Comparison of ENCODE assay signal across 8 cellular contexts in the genomic region with DNA sequence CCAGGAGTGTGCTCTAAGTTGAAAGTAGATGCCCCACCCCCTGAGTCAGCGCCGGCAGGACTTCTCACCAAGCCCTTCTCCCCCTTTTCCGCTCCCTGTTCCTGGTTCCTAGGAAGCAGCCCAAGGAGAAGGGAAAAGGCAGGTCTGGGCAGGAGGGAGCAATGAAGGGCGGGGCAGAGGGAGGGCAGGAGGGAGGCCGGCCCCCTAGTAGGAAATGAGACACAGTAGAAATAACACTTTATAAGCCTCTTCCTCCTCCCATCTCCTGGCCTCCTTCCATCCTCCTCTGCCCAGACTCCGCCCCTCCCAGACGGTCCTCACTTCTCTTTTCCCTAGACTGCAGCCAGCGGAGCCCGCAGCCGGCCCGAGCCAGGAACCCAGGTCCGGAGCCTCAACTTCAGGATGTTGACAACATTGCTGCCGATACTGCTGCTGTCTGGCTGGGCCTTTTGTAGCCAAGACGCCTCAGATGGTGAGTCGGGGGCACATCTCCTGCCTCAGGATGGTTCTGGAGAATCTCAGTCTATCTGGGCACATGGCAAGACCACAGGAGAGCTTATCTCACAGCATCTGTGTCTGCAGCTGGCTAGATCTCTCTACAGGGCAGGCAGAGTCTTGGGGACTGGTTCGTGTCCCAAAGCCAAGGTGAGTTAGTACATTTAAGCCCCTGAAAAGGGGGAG. TPM values are rescaled to one million over a fixed set of nuclear protein-coding genes. Genes with fewer than 3 reads are reported as not detected.
DNase-seq lines count a peak whose midpoint lies in the region; ATAC-seq and TF ChIP-seq lines count a peak whose summit lies in the region.

PROCR (plus strand) TSS at position 320 of the 681 bp plus-strand sequence; CDS start at position 403, 83 bp downstream.

- no peaks in the 10 kb centered on the region for H3K9me3 Mint-ChIP-seq in T-helper 1 cell treated with Interleukin-12 subunit alpha and Interleukin-12 subunit beta and Interleukin-4 antibody, amounts not matched to agents 30 μg/mL and 1 μg/mL, for 36 hours
- H3K9me3 Mint-ChIP-seq in naive B cell = peaks cover 0 to 4% (median 0%) of the 10 kb centered on the region in 7 donors

- H3K36me3 ChIP-seq in aorta (ENCODE audit: control insufficient read depth in 1 of 2, insufficient read depth in 2 of 2, low read length in 1 of 2) = no peaks in the 10 kb centered on the region

- H3K27ac ChIP-seq in aorta (ENCODE audit: low read depth in 1 of 2, low read length in 2 of 2) = no peak within 1 kb of the TSS

- H3K27me3 Mint-ChIP-seq in T-helper 1 cell treated with Interleukin-12 subunit alpha and Interleukin-12 subunit beta and Interleukin-4 antibody, amounts not matched to agents 30 μg/mL and 1 μg/mL, for 36 hours (ENCODE audit: low read depth) = no peaks in the 10 kb centered on the region
- no peaks in the 10 kb centered on the region for H3K27me3 Mint-ChIP-seq in naive B cell

- TF ChIP-seq CTCF in fibroblast of villous mesenchyme (IDR thresholded peaks at IDR 0.05; ENCODE audit: insufficient read depth, low read depth, low read length) = no peak

- H3K4me3 ChIP-seq in fibroblast of villous mesenchyme (ENCODE audit: low read depth, low read length) (peak within 1 kb of the TSS; percentile 62), aorta (ENCODE audit: low read length in 2 of 2) (peak within 1 kb of the TSS in 1 of 2 donors; percentile 24)

- DNase-seq in T-helper 1 cell (no peak), NCI-H2171 treated with DMSO at 0.1 percent for 48 hours (lab: John Stamatoyannopoulos, UW) (peak; percentile 90), fibroblast of villous mesenchyme (ENCODE audit: low read depth) (peak; percentile 91), naive B cell (no peak), aorta (peak; percentile 92 to 93)
- DNase-seq in activated T-cell treated with anti-CD3 and anti-CD28 coated beads, Interleukin-2, amount 50 U/mL, for 48 hours = peak; percentile 38 to 44

- 0 to 1% methylated on average over 15 to 16 of the region's 16 CpGs for WGBS in aorta, 2 donors

- intact Hi-C loops in aorta (cut with DNase I) = no loop called here

- H3K36me3 Mint-ChIP-seq in T-helper 1 cell treated with Interleukin-12 subunit alpha and Interleukin-12 subunit beta and Interleukin-4 antibody, amounts not matched to agents 30 μg/mL and 1 μg/mL, for 36 hours (ENCODE audit: low read depth) = no peaks in the 10 kb centered on the region
- peaks cover 0 to 7% of the 10 kb centered on the region in 2 donors for H3K36me3 Mint-ChIP-seq in naive B cell

- peak; percentile 50 to 61 for ATAC-seq in naive B cell (ENCODE audit: low read depth in 2 of 2)
- peak; percentile 90 for ATAC-seq in aorta (ENCODE audit: low FRiP score)
- ATAC-seq in HG03439 (IDR thresholded peaks at IDR 0.05; ENCODE audit: unreplicated experiment) = no peak

- peak within 1 kb of the TSS; percentile 56 for H3K27ac Mint-ChIP-seq in T-helper 1 cell treated with Interleukin-12 subunit alpha and Interleukin-12 subunit beta and Interleukin-4 antibody, amounts not matched to agents 30 μg/mL and 1 μg/mL, for 36 hours
- H3K27ac Mint-ChIP-seq in naive B cell = peak within 1 kb of the TSS; percentile 16 to 95 (median 72)

- peak within 1 kb of the TSS; percentile 62 for H3K4me3 Mint-ChIP-seq in T-helper 1 cell treated with Interleukin-12 subunit alpha and Interleukin-12 subunit beta and Interleukin-4 antibody, amounts not matched to agents 30 μg/mL and 1 μg/mL, for 36 hours
- H3K4me3 Mint-ChIP-seq in naive B cell = peak within 1 kb of the TSS in 7 of 8 donors; percentile 50 to 88 (median 70)

- no peaks in the 10 kb centered on the region for H3K4me1 ChIP-seq in aorta (ENCODE audit: control insufficient read depth in 1 of 2, insufficient read depth in 2 of 2, low read length in 2 of 2)

- peaks cover 12% of the 10 kb centered on the region for H3K4me1 Mint-ChIP-seq in T-helper 1 cell treated with Interleukin-12 subunit alpha and Interleukin-12 subunit beta and Interleukin-4 antibody, amounts not matched to agents 30 μg/mL and 1 μg/mL, for 36 hours (ENCODE audit: low read depth)
- peaks cover 12 to 19% (median 12%) of the 10 kb centered on the region in 3 donors for H3K4me1 Mint-ChIP-seq in naive B cell

- H3K27me3 ChIP-seq in aorta (ENCODE audit: control insufficient read depth in 1 of 2, insufficient read depth in 2 of 2, low read length in 1 of 2) = no peaks in the 10 kb centered on the region

- no peaks in the 10 kb centered on the region for H3K9me3 ChIP-seq in aorta (ENCODE audit: control insufficient read depth, low read length)

RNA-seq across cellular contexts. Expression of gene PROCR, which starts in this region (rescaled TPM):
- 22.9 and 30.9 TPM in 2 replicates for total RNA-seq in fibroblast of villous mesenchyme
- not detected for polyA plus RNA-seq in naive B cell (ENCODE audit: low read depth in 6 of 6)
- total RNA-seq in aorta = 100 to 1,000 TPM in 1 of 2 donors, 10 to 100 TPM in 1; 75.9 to 128 TPM
- polyA plus RNA-seq in aorta = 10 to 100 TPM; 45.0 to 80.5 TPM

Comparison
In these comparisons a context has a peak if more than half of its experiments do, and no peak if none do; other contexts are left out.
1. RNA of gene PROCR (polyA plus RNA-seq): 45.0 to 80.5 TPM in aorta; not detected in naive B cell; every median in the first group is over 10 times any median in the second.
2. Peak in ATAC-seq in naive B cell; RNA of the gene not detected or under 1 TPM.
3. DNase-seq: peak in NCI-H2171 treated with DMSO at 0.1 percent for 48 hours (single experiment), activated T-cell treated with anti-CD3 and anti-CD28 coated beads, Interleukin-2, amount 50 U/mL, for 48 hours (2 of 2), fibroblast of villous mesenchyme (single experiment) and aorta (2 of 2); none in T-helper 1 cell (0 of 5) and naive B cell (single experiment).